ENCODE assay signal across 8 cellular contexts in genomic region chr18:70931942-70932814, GRCh38.
A peak's percentile ranks its signal among the peaks of the same experiment; 100 is the strongest.
DNase-seq lines count a peak whose midpoint lies in the region; ATAC-seq and TF ChIP-seq lines count a peak whose summit lies in the region.

No MANE protein-coding gene starts in this region.

- H3K4me3 Mint-ChIP-seq in activated CD4-positive, alpha-beta T cell treated with anti-CD3 and anti-CD28 coated beads, Interleukin-2, amount 10 ng/mL, durations not matched to agents 24 days and 14 days = no peak overlapping the region

- no peaks in the 10 kb centered on the region for H3K36me3 Mint-ChIP-seq in activated CD4-positive, alpha-beta T cell treated with anti-CD3 and anti-CD28 coated beads, Interleukin-2, amount 10 ng/mL, durations not matched to agents 24 days and 14 days (ENCODE audit: low read depth)

- H3K4me3 ChIP-seq in GM12865 (ENCODE audit: low read depth, low read length) = no peak overlapping the region
- no peak overlapping the region for H3K4me3 ChIP-seq in upper lobe of left lung

- no peaks in the 10 kb centered on the region for H3K27me3 Mint-ChIP-seq in activated CD4-positive, alpha-beta T cell treated with anti-CD3 and anti-CD28 coated beads, Interleukin-2, amount 10 ng/mL, durations not matched to agents 24 days and 14 days

- WGBS in upper lobe of left lung, 2 donors = 46 to 55% methylated on average over 7 of the region's 7 CpGs

- no peaks in the 10 kb centered on the region for H3K36me3 ChIP-seq in upper lobe of left lung

- no peaks in the 10 kb centered on the region for H3K27me3 ChIP-seq in upper lobe of left lung

- no peak for ATAC-seq in upper lobe of left lung (ENCODE audit: low FRiP score in 2 of 2)
- ATAC-seq in omental fat pad (ENCODE audit: low FRiP score) = no peak

- intact Hi-C loops in activated CD4-positive, alpha-beta T cell treated with anti-CD3 and anti-CD28 coated beads, Interleukin-2, amount 10 ng/mL, durations not matched to agents 24 days and 14 days (cut with micrococcal nuclease) = loop anchor here (10.0 kb wide), 1 partner anchor 1613 kb away; the partner anchor contains the start of gene CBLN2

- H3K27ac Mint-ChIP-seq in activated CD4-positive, alpha-beta T cell treated with anti-CD3 and anti-CD28 coated beads, Interleukin-2, amount 10 ng/mL, durations not matched to agents 24 days and 14 days = no peak overlapping the region

- H3K9me3 Mint-ChIP-seq in activated CD4-positive, alpha-beta T cell treated with anti-CD3 and anti-CD28 coated beads, Interleukin-2, amount 10 ng/mL, durations not matched to agents 24 days and 14 days = no peaks in the 10 kb centered on the region

- H3K4me1 Mint-ChIP-seq in activated CD4-positive, alpha-beta T cell treated with anti-CD3 and anti-CD28 coated beads, Interleukin-2, amount 10 ng/mL, durations not matched to agents 24 days and 14 days = no peaks in the 10 kb centered on the region

- DNase-seq in GM12865 (ENCODE audit: low read depth) = peak; percentile 9
- DNase-seq in SKM-1 (lab: John Stamatoyannopoulos, UW; ENCODE audit: unreplicated experiment) = peak; percentile 32
- peak; percentile 28 for DNase-seq in globus pallidus (ENCODE audit: low spot score)
- no peak for DNase-seq in upper lobe of left lung
- no peak for DNase-seq in NCI-H187 treated with DMSO at 0.1 percent for 48 hours (lab: John Stamatoyannopoulos, UW)
- no peak for DNase-seq in activated CD4-positive, alpha-beta T cell treated with anti-CD3 and anti-CD28 coated beads, Interleukin-2, amount 10 ng/mL, durations not matched to agents 24 days and 14 days
- DNase-seq in omental fat pad (ENCODE audit: low spot score) = no peak

- TF ChIP-seq POLR2A in upper lobe of left lung (IDR thresholded peaks at IDR 0.05) = no peak

- no peaks in the 10 kb centered on the region for H3K9me3 ChIP-seq in upper lobe of left lung

- H3K27ac ChIP-seq in upper lobe of left lung = no peak overlapping the region

- no peaks in the 10 kb centered on the region for H3K4me1 ChIP-seq in upper lobe of left lung

- peak; percentile 40 for TF ChIP-seq CTCF in GM12865 (IDR thresholded peaks at IDR 0.05; ENCODE audit: insufficient read depth, low read depth, low read length, missing control alignments)
- peak; percentile 78 for TF ChIP-seq CTCF in LNCAP (IDR thresholded peaks at IDR 0.05)
- peak in 5 of 6 experiments; percentile 8 to 24 (median 18) for TF ChIP-seq CTCF in upper lobe of left lung (IDR thresholded peaks at IDR 0.05)
- TF ChIP-seq CTCF in omental fat pad (IDR thresholded peaks at IDR 0.05) = no peak

- TF ChIP-seq EP300 in upper lobe of left lung (IDR thresholded peaks at IDR 0.05) = no peak

Comparison
In these comparisons a context has a peak if more than half of its experiments do, and no peak if none do; other contexts are left out.
1. DNase-seq: peak in GM12865 (single experiment), SKM-1 (single experiment) and globus pallidus (single experiment); none in upper lobe of left lung (0 of 2), NCI-H187 treated with DMSO at 0.1 percent for 48 hours (single experiment), activated CD4-positive, alpha-beta T cell treated with anti-CD3 and anti-CD28 coated beads, Interleukin-2, amount 10 ng/mL, durations not matched to agents 24 days and 14 days (single experiment) and omental fat pad (single experiment).
2. CTCF ChIP-seq: peak in GM12865 (single experiment), LNCAP (single experiment) and upper lobe of left lung (5 of 6); none in omental fat pad (0 of 3).